Comparison of ENCODE assay signal across 8 cellular contexts in the genomic region with DNA sequence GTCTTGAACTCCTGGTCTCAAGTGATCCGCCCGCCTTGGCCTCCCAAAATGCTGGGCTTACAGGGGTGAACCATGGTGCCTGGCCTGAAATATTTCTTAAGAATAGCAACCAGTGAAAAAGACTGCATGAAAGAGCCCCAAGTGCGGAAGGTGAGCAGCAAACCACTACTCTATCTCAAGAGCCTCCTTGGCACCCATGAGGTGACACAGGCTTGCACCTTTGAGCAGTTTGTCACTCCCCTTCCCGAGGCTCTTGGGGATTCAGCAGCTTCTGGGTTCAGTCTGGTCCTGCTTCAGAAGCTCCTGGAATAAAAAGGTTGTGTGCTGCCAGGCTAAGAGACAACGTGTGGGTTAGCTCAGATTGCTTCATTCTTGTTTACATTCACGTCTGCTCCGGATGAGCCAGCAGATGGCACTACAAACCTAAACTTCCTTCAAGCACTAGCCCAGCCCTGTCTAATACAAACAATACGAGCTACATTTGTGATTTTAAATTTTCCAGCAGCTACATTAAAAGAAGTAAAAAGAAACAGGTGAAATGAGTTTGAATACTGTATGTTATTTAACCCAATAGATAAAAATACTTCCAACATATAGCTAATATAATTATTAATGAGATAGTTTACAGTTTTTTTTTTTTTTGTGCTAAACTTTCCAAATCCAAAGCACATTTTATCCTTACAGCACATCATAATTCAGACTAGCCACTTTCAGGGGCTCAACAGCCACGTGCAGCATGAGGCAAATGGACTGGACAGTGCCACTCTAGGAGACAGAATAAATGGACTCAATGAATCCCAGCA. TPM values are rescaled to one million over a fixed set of nuclear protein-coding genes. Genes with fewer than 3 reads are reported as not detected.
DNase-seq lines count a peak whose midpoint lies in the region; ATAC-seq, FAIRE-seq and TF ChIP-seq lines count a peak whose summit lies in the region.
"Had no signal": no experiment of that assay in that cellular context is flagged by ENCODE, and none has a peak within 500 bp of the region (broad histone marks: within the 10 kb centered on the region; RNA-seq: fewer than 3 reads in every experiment).

No MANE protein-coding gene starts in this region.

- no peak overlapping the region for H3K4me3 ChIP-seq in WERI-Rb-1 (ENCODE audit: low read depth, low read length)
- H3K4me3 ChIP-seq in breast epithelium = no peak overlapping the region

- no peaks in the 10 kb centered on the region for H3K27me3 ChIP-seq in WERI-Rb-1 (ENCODE audit: insufficient read depth, low read depth, severe bottlenecking)
- H3K27me3 ChIP-seq in breast epithelium = no peaks in the 10 kb centered on the region

- no peaks in the 10 kb centered on the region for H3K9me3 ChIP-seq in WERI-Rb-1 (ENCODE audit: severe bottlenecking)
- no peaks in the 10 kb centered on the region for H3K9me3 ChIP-seq in breast epithelium

- FAIRE-seq in islet of Langerhans (lab: Jason Lieb, UNC) = peak; percentile 93

- H3K36me3 ChIP-seq in WERI-Rb-1 (no peaks in the 10 kb centered on the region; the same call in 1 of the 2 replicates), breast epithelium (no peaks in the 10 kb centered on the region)

- DNase-seq in NCI-H2196 (lab: John Stamatoyannopoulos, UW; ENCODE audit: unreplicated experiment) = peak; percentile 71
- DNase-seq in WERI-Rb-1 = peak; percentile 67
- peak; percentile 68 to 72 for DNase-seq in breast epithelium (ENCODE audit: low spot score in 2 of 2)
- peak; percentile 58 for DNase-seq in stimulated activated CD4-positive, alpha-beta T cell treated with anti-CD3 and anti-CD28 coated beads, Interleukin-1b, Interleukin-23, amount 100 ng/mL, for 48 hours

- TF ChIP-seq CTCF in WERI-Rb-1 (IDR thresholded peaks at IDR 0.05; ENCODE audit: low read depth, low read length) (peak; percentile 73), breast epithelium (IDR thresholded peaks at IDR 0.05) (peak in 2 of 3 donors; percentile 71 to 79)

- intact Hi-C loops in breast epithelium (cut with DNase I; ENCODE audit: low total_unique reads) = no loop called here

- H3K4me1 ChIP-seq in breast epithelium = no peaks in the 10 kb centered on the region

- ATAC-seq in GM18498 (IDR thresholded peaks at IDR 0.05; ENCODE audit: unreplicated experiment) (peak; percentile 76), HG03039 (IDR thresholded peaks at IDR 0.05; ENCODE audit: unreplicated experiment) (peak; percentile 87)

- H3K27ac ChIP-seq in WERI-Rb-1 (no peak overlapping the region), breast epithelium (peak overlapping the region; percentile 3 to 37)

- no peak for TF ChIP-seq POLR2A in breast epithelium (IDR thresholded peaks at IDR 0.05)

RNA-seq across cellular contexts. Expression of gene GJA10, which starts 46.2 kb away (rescaled TPM):
- total RNA-seq in breast epithelium = not detected
- total RNA-seq: subcutaneous adipose tissue had no signal
